ENCODE assay signal across 20 cellular contexts in the genomic region with DNA sequence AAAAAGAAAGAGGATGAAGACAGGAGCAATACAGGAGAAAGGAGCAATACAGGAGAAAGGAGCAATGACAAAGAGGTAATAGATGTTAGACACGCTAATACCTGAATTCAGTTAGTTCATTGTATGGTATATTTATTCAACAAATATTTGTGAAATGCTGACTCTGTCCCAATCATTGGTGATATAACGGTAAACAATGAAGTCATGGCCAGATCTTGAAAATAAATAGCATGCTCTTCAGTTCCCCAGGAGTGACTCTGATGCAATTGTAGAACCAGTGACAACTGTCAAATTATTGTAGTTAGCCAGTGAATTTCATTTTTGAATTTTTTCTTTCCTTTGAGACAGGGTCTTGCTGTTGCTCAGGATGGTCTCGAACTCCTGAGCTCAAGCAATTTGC. TPM values are rescaled to one million over a fixed set of nuclear protein-coding genes. Genes with fewer than 3 reads are reported as not detected.
DNase-seq lines count a peak whose midpoint lies in the region; ATAC-seq lines count a peak whose summit lies in the region.
"Had no signal": no experiment of that assay in that cellular context is flagged by ENCODE, and none has a peak within 500 bp of the region (broad histone marks: within the 10 kb centered on the region; RNA-seq: fewer than 3 reads in every experiment).

No MANE protein-coding gene starts in this region.

- peak overlapping the region; percentile 16 for H3K27ac ChIP-seq in cingulate gyrus (ENCODE audit: low read depth, low read length)
- H3K27ac ChIP-seq: A549; BLaER1 treated with 17β-estradiol and CSF1 and Interleukin-3, amounts not matched to agents 10 nM and 100 nM had no signal

- no peak for ATAC-seq in GM18868 (IDR thresholded peaks at IDR 0.05; ENCODE audit: unreplicated experiment)
- ATAC-seq in GM21723 (IDR thresholded peaks at IDR 0.05; ENCODE audit: unreplicated experiment) = no peak
- no peak for ATAC-seq in HG02884 (IDR thresholded peaks at IDR 0.05; ENCODE audit: unreplicated experiment)
- ATAC-seq: GM23338 had no signal

- DNase-seq in NCI-H748 (lab: John Stamatoyannopoulos, UW; ENCODE audit: unreplicated experiment) = peak; percentile 11
- DNase-seq in NCI-H748 treated with DMSO at 0.1 percent for 48 hours (lab: John Stamatoyannopoulos, UW) = no peak
- peak; percentile 2 to 72 for DNase-seq in NCI-H1930 (lab: John Stamatoyannopoulos, UW)
- no peak for DNase-seq in dermis blood vessel endothelial cell
- DNase-seq: 8988T; ACHN; BE2C; CD4-positive, alpha-beta T cell; CD8-positive, alpha-beta memory T cell; DMS 273 treated with DMSO at 0.1 percent for 48 hours; DND-41; H9 had no signal

RNA-seq across cellular contexts. Expression of a gene that starts 48.0 kb away (rescaled TPM):
- not detected in 2 replicates for total RNA-seq in dermis blood vessel endothelial cell
- total RNA-seq: CD4-positive, alpha-beta T cell; CD8-positive, alpha-beta memory T cell; GM23338; H4; H9 had no signal

RNA-seq across cellular contexts. Expression of a gene that starts 56.5 kb away (rescaled TPM):
- total RNA-seq in dermis blood vessel endothelial cell = 0.09 and 0.85 TPM in 2 replicates
- total RNA-seq: CD4-positive, alpha-beta T cell; CD8-positive, alpha-beta memory T cell had no signal

Comparison
In these comparisons a context has a peak if more than half of its experiments do, and no peak if none do; other contexts are left out.
1. DNase-seq: peak in NCI-H748 (single experiment) and NCI-H1930 (2 of 2); none in NCI-H748 treated with DMSO at 0.1 percent for 48 hours (single experiment) and dermis blood vessel endothelial cell (single experiment).